2 cellular contexts compared by ENCODE assay signal in the genomic region with DNA sequence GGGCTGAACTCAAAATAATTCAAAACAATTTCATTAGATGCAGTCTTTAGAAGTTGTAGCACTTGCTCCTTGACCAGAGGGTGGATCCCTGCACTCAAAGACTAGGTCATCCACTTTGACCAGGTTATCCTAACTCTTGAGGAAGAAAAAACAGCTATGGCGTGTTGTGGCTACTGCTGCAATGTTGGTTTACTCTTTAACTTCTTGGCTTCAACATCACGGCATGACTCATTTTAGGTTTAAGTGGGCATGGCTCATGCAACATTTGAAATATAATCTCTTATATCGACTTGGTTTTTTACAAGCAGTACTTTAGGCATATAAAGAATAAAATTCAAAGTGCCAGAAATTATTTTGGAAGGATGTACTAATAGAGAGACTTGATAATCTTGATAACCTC.
A peak's percentile ranks its signal among the peaks of the same experiment; 100 is the strongest.
TF ChIP-seq lines count a peak whose summit lies in the region.

No MANE protein-coding gene starts in this region.

TF ChIP-seq in A549, 52 proteins besides CTCF, POLR2A, EP300 and RAD21 (continued from another document):
- 0 out of 3 replicates have a peak, but pooled peaks have one; percentile 41 for TF ChIP-seq BCL3 (IDR thresholded peaks at IDR 0.05)
- TF ChIP-seq, protein P1, sequence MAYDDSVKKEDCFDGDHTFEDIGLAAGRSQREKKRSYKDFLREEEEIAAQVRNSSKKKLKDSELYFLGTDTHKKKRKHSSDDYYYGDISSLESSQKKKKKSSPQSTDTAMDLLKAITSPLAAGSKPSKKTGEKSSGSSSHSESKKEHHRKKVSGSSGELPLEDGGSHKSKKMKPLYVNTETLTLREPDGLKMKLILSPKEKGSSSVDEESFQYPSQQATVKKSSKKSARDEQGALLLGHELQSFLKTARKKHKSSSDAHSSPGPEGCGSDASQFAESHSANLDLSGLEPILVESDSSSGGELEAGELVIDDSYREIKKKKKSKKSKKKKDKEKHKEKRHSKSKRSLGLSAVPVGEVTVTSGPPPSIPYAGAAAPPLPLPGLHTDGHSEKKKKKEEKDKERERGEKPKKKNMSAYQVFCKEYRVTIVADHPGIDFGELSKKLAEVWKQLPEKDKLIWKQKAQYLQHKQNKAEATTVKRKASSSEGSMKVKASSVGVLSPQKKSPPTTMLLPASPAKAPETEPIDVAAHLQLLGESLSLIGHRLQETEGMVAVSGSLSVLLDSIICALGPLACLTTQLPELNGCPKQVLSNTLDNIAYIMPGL (CRISPR knock-in tag; IDR thresholded peaks at IDR 0.05; ENCODE audit: borderline replicate concordance): no peak
- TF ChIP-seq MAX (IDR thresholded peaks at IDR 0.05): peak; percentile 23; the same call in 1 of the 2 replicates
- TF ChIP-seq TFCP2L1 (CRISPR knock-in tag; IDR thresholded peaks at IDR 0.05): no peak
- TF ChIP-seq TP53 (CRISPR knock-in tag; IDR thresholded peaks at IDR 0.05): no peak
- no peak for TF ChIP-seq FOXS1 (CRISPR knock-in tag; IDR thresholded peaks at IDR 0.05)
- peak; percentile 51 to 90; a peak in 3 of 4 replicates for TF ChIP-seq CEBPB (IDR thresholded peaks at IDR 0.05)
- no peak for TF ChIP-seq EHMT2 (IDR thresholded peaks at IDR 0.05; ENCODE audit: low read depth)
- TF ChIP-seq POLR2AphosphoS2 (conservative IDR thresholded peaks at IDR 0.05; ENCODE audit: low read length): no peak
- TF ChIP-seq JUN (IDR thresholded peaks at IDR 0.05): 0 out of 5 replicates have a peak, but pooled peaks have one; percentile 41 to 48
- TF ChIP-seq FOSL2 (IDR thresholded peaks at IDR 0.05): peak; percentile 70
- TF ChIP-seq FOSL2 (CRISPR knock-in tag; IDR thresholded peaks at IDR 0.05): peak; percentile 94
- no peak for TF ChIP-seq USF2 (IDR thresholded peaks at IDR 0.05)
- no peak for TF ChIP-seq HES2 (IDR thresholded peaks at IDR 0.05)
- no peak for TF ChIP-seq ZSCAN20 (CRISPR knock-in tag; IDR thresholded peaks at IDR 0.05)
- no peak for TF ChIP-seq CBX8 (IDR thresholded peaks at IDR 0.05)
- no peak for TF ChIP-seq ATOH8 (CRISPR knock-in tag; IDR thresholded peaks at IDR 0.05; ENCODE audit: low read depth)
- no peak for TF ChIP-seq NR3C1 (IDR thresholded peaks at IDR 0.05)
TF ChIP-seq in A549: peak in this region for 7.

TF ChIP-seq in IMR-90, 13 proteins besides CTCF, POLR2A, EP300 and RAD21:
- no peak for TF ChIP-seq USF2 (IDR thresholded peaks at IDR 0.05; ENCODE audit: low read depth, low read length)
- TF ChIP-seq CEBPB (IDR thresholded peaks at IDR 0.05; ENCODE audit: low read depth, low read length): peak; percentile 88
- TF ChIP-seq FOS (IDR thresholded peaks at IDR 0.05; ENCODE audit: low read depth, low read length): peak; percentile 83
- no peak for TF ChIP-seq MAFK (IDR thresholded peaks at IDR 0.05; ENCODE audit: low read depth, low read length)
